Comparison of ENCODE assay signal across 21 cellular contexts in genomic region chr3:50427255-50427654, GRCh38.
DNase-seq lines count a peak whose midpoint lies in the region; ATAC-seq and TF ChIP-seq lines count a peak whose summit lies in the region.
"Had no signal": no experiment of that assay in that cellular context is flagged by ENCODE, and none has a peak within 500 bp of the region (broad histone marks: within the 10 kb centered on the region; RNA-seq: fewer than 3 reads in every experiment).

No MANE protein-coding gene starts in this region.

- CTCF ChIA-PET in HEK293 (lab: Yijun Ruan, JAX): interaction anchor here (0.7 to 0.8 kb wide), 2 partner anchors 57 to 112 kb away, joined by 3 read pairs; no protein-coding TSS in a partner anchor

- no peak overlapping the region for H2BK12ac ChIP-seq in neuronal stem cell (ENCODE audit: low read length)

- no peaks in the 10 kb centered on the region for H3K4me1 ChIP-seq in HEK293 (ENCODE audit: control insufficient read depth, insufficient read depth, low read length)
- peaks cover 0 to 24% of the 10 kb centered on the region in 2 donors for H3K4me1 ChIP-seq in neuronal stem cell (ENCODE audit: control insufficient read depth in 2 of 2, insufficient read depth in 1 of 2, low read depth in 1 of 2, low read length in 2 of 2)
- H3K4me1 ChIP-seq: SJSA1 had no signal

- no peak overlapping the region for H3K4me2 ChIP-seq in neuronal stem cell (ENCODE audit: insufficient read depth, low read length, poor library complexity, severe bottlenecking)
- H3K4me2 ChIP-seq: BLaER1 treated with 17β-estradiol and CSF1 and Interleukin-3, amounts not matched to agents 10 nM and 100 nM had no signal

- H3K36me3 ChIP-seq in HEK293 (ENCODE audit: control insufficient read depth in 2 of 2, insufficient read depth in 1 of 2, low read length in 2 of 2) (no peaks in the 10 kb centered on the region), neuronal stem cell (replicated peaks in 1 of 2; ENCODE audit: control insufficient read depth in 2 of 2, insufficient read depth in 2 of 2, low read length in 2 of 2) (no peaks in the 10 kb centered on the region)
- H3K36me3 ChIP-seq: BLaER1 treated with 17β-estradiol and CSF1 and Interleukin-3, amounts not matched to agents 10 nM and 100 nM; MG63; SJSA1 had no signal

- peaks cover 67% of the 10 kb centered on the region in 2 donors for H3K4me1 Mint-ChIP-seq in immature natural killer cell

- H2BK5ac ChIP-seq in neuronal stem cell (ENCODE audit: low read length): peak overlapping the region; percentile 32

- peak overlapping the region; percentile 70 for H2BK15ac ChIP-seq in neuronal stem cell (ENCODE audit: low read length)

- ATAC-seq in HG03571 (IDR thresholded peaks at IDR 0.05; ENCODE audit: unreplicated experiment): no peak

- H3K27ac ChIP-seq in HEK293 (ENCODE audit: extremely low read depth, low read depth, low read length): no peak overlapping the region
- no peak overlapping the region for H3K27ac ChIP-seq in neuronal stem cell (replicated peaks; ENCODE audit: low read length)
- H3K27ac ChIP-seq: BLaER1 treated with 17β-estradiol and CSF1 and Interleukin-3, amounts not matched to agents 10 nM and 100 nM; SJSA1 had no signal

- H3K18ac ChIP-seq in neuronal stem cell (ENCODE audit: low read length): peak overlapping the region; percentile 16

- H3K23ac ChIP-seq in neuronal stem cell (ENCODE audit: low read depth, low read length, poor library complexity): no peak overlapping the region

- H2BK120ac ChIP-seq in neuronal stem cell (ENCODE audit: low read depth, low read length): no peak overlapping the region

- H3K4me3 Mint-ChIP-seq in immature natural killer cell: peak overlapping the region; percentile 15 to 85 (median 65)
- H3K4me3 Mint-ChIP-seq: CD4-positive, alpha-beta T cell had no signal

- no peak overlapping the region for H3K4ac ChIP-seq in neuronal stem cell (ENCODE audit: low read length)

- POLR2A ChIA-PET in HEK293 (lab: Yijun Ruan, JAX): no interaction called here

- no peak overlapping the region for H4K8ac ChIP-seq in neuronal stem cell (ENCODE audit: low read depth, low read length)

- peaks cover 2 to 8% (median 7%) of the 10 kb centered on the region in 3 donors for H3K27me3 Mint-ChIP-seq in immature natural killer cell (ENCODE audit: low read depth in 3 of 3)
- H3K27me3 Mint-ChIP-seq: CD4-positive, alpha-beta T cell had no signal

- H3K27ac Mint-ChIP-seq in immature natural killer cell: peak overlapping the region; percentile 90 to 99 (median 94)
- H3K27ac Mint-ChIP-seq: CD4-positive, alpha-beta T cell had no signal

- no peaks in the 10 kb centered on the region for H3K79me1 ChIP-seq in neuronal stem cell (ENCODE audit: low read depth, low read length)

- H3K36me3 Mint-ChIP-seq in immature natural killer cell: no peaks in the 10 kb centered on the region

- no peak overlapping the region for H2AFZ ChIP-seq in neuronal stem cell (ENCODE audit: low read length)

- peaks cover 0 to 38% (median 0%) of the 10 kb centered on the region in 3 experiments for H3K27me3 ChIP-seq in neuronal stem cell (ENCODE audit: control insufficient read depth in 3 of 3, insufficient read depth in 3 of 3, low read depth in 1 of 3, low read length in 3 of 3)
- H3K27me3 ChIP-seq: BLaER1 treated with 17β-estradiol and CSF1 and Interleukin-3, amounts not matched to agents 10 nM and 100 nM; MG63; SJSA1 had no signal

- no CpG with 5 or more reads among the region's 13 CpGs for WGBS in neuronal stem cell (ENCODE audit: extremely low coverage in 2 of 2, insufficient read length in 2 of 2, insufficient replicate concordance in 1 of 2), 2 donors

- H2AK5ac ChIP-seq in neuronal stem cell (ENCODE audit: low read depth, low read length): no peak overlapping the region

- H3K9me3 ChIP-seq in HEK293 (ENCODE audit: control insufficient read depth, insufficient read depth, low read depth, low read length) (no peaks in the 10 kb centered on the region), neuronal stem cell (replicated peaks in 1 of 2; ENCODE audit: control insufficient read depth in 2 of 2, insufficient read depth in 1 of 2, low read depth in 1 of 2, low read length in 2 of 2) (no peaks in the 10 kb centered on the region)
- H3K9me3 ChIP-seq: BLaER1 treated with 17β-estradiol and CSF1 and Interleukin-3, amounts not matched to agents 10 nM and 100 nM; MG63; SJSA1 had no signal

- TF ChIP-seq CTCF in HEK293 (tag by site-specific recombination; IDR thresholded peaks at IDR 0.05): no peak

- peak; percentile 57 for DNase-seq in NCI-H1092 treated with DMSO at 0.1 percent for 48 hours (lab: John Stamatoyannopoulos, UW)
- no peak for DNase-seq in immature natural killer cell
- DNase-seq in neuronal stem cell (ENCODE audit: low spot score): no peak
- DNase-seq in RPMI8226: no peak
- DNase-seq in cortex of kidney (lab: John Stamatoyannopoulos, UW): no peak
- DNase-seq: AML-193; CD4-positive, alpha-beta T cell; KG1; MG63; NCI-H1436; NCI-H187; NCI-H2081 treated with DMSO at 0.1 percent for 48 hours; NCI-H2171 treated with DMSO at 0.1 percent for 48 hours; NCI-H446 treated with DMSO at 0.1 percent for 48 hours; NCI-H526 treated with DMSO at 0.1 percent for 48 hours; NK-92 treated with Interleukin-12 subunit alpha and Interleukin-12 subunit beta, amount 100 ng/mL, for 24 hours; Right ventricle myocardium superior had no signal

- H3K4me3 ChIP-seq in HEK293 (ENCODE audit: low read depth, low read length) (no peak overlapping the region), neuronal stem cell (ENCODE audit: low read length in 2 of 2) (no peak overlapping the region)
- H3K4me3 ChIP-seq: BLaER1 treated with 17β-estradiol and CSF1 and Interleukin-3, amounts not matched to agents 10 nM and 100 nM; MG63; SJSA1 had no signal

- peak overlapping the region; percentile 48 for H4K91ac ChIP-seq in neuronal stem cell (ENCODE audit: low read depth, low read length, poor library complexity)

- no peaks in the 10 kb centered on the region for H3K9me3 Mint-ChIP-seq in immature natural killer cell
- H3K9me3 Mint-ChIP-seq: CD4-positive, alpha-beta T cell had no signal

- no peak overlapping the region for H3K9ac ChIP-seq in neuronal stem cell (ENCODE audit: low read depth, low read length, poor library complexity)
- H3K9ac ChIP-seq: BLaER1 treated with 17β-estradiol and CSF1 and Interleukin-3, amounts not matched to agents 10 nM and 100 nM had no signal

- no peak overlapping the region for H3K14ac ChIP-seq in neuronal stem cell (ENCODE audit: low read length)

TF ChIP-seq in HEK293, 187 proteins besides CTCF, POLR2A, EP300 and RAD21 (continues in another document):
- no peak for TF ChIP-seq TSHZ1 (tag by site-specific recombination; IDR thresholded peaks at IDR 0.05; ENCODE audit: borderline replicate concordance)
- TF ChIP-seq ZFHX2 (tag by site-specific recombination; conservative IDR thresholded peaks at IDR 0.05): peak; percentile 53
- TF ChIP-seq KLF8 (tag by site-specific recombination; IDR thresholded peaks at IDR 0.05): no peak
- TF ChIP-seq ZNF239 (tag by site-specific recombination; IDR thresholded peaks at IDR 0.05): no peak
- no peak for TF ChIP-seq ZNF221 (tag by site-specific recombination; IDR thresholded peaks at IDR 0.05; ENCODE audit: borderline replicate concordance)
- TF ChIP-seq ZNF391 (tag by site-specific recombination; IDR thresholded peaks at IDR 0.05; ENCODE audit: borderline replicate concordance, low read depth): no peak
- peak; percentile 33; the same call in 1 of the 2 replicates for TF ChIP-seq EGR2 (tag by site-specific recombination; IDR thresholded peaks at IDR 0.05; ENCODE audit: low read depth)
- TF ChIP-seq OVOL3 (tag by site-specific recombination; IDR thresholded peaks at IDR 0.05): no peak
- no peak for TF ChIP-seq SETDB1 (IDR thresholded peaks at IDR 0.05; ENCODE audit: insufficient read length, low read length)
- TF ChIP-seq PRDM1 (tag by site-specific recombination; IDR thresholded peaks at IDR 0.05): no peak
- TF ChIP-seq ZBTB20 (tag by site-specific recombination; IDR thresholded peaks at IDR 0.05): no peak
- TF ChIP-seq ZBTB21 (tag by site-specific recombination; IDR thresholded peaks at IDR 0.05): no peak
- TF ChIP-seq MZF1 (tag by site-specific recombination; IDR thresholded peaks at IDR 0.05; ENCODE audit: borderline replicate concordance): no peak
- no peak for TF ChIP-seq ZNF837 (tag by site-specific recombination; IDR thresholded peaks at IDR 0.05)
- no peak for TF ChIP-seq ZNF138 (tag by site-specific recombination; IDR thresholded peaks at IDR 0.05; ENCODE audit: borderline replicate concordance)
- no peak for TF ChIP-seq YY2 (tag by site-specific recombination; IDR thresholded peaks at IDR 0.05)
